In genomic region chr11:40139507-40139906, GRCh38 we compare ENCODE assay signal across 26 cellular contexts.
"Had no signal": no experiment of that assay in that cellular context is flagged by ENCODE, and none has a peak within 500 bp of the region (broad histone marks: within the 10 kb centered on the region; RNA-seq: fewer than 3 reads in every experiment).

No MANE protein-coding gene starts in this region.

- ATAC-seq: left colon; mucosa of descending colon; naive thymus-derived CD4-positive, alpha-beta T cell; natural killer cell treated with Interleukin-12 subunit alpha and Interleukin-12 subunit beta and Interleukin-15 and Interleukin-18, amount 100 ng/mL, for 72 hours; pancreas; right cardiac atrium; stimulated activated memory B cell treated with anti-CD40 and anti-IgM and Interleukin-4, amounts not matched to agents 10 μg/mL and 1 μg/mL and 100 μg/mL, for 72 hours; stimulated activated naive CD8-positive, alpha-beta T cell treated with anti-CD3 and anti-CD28 coated beads, Interleukin-15, amount 100 ng/mL, for 72 hours had no signal

- DNase-seq: hypothalamus; immature natural killer cell; kidney; left colon; left ventricle myocardium inferior; midbrain; mucosa of descending colon; naive thymus-derived CD4-positive, alpha-beta T cell; nucleus accumbens; pancreas; posterior cingulate gyrus; retina; right cardiac atrium; stimulated activated CD4-positive, alpha-beta T cell treated with anti-CD3 and anti-CD28 coated beads, Interleukin-1b, Interleukin-23, amount 100 ng/mL, for 48 hours; stimulated activated CD4-positive, alpha-beta T cell treated with anti-CD3 and anti-CD28 coated beads, Interleukin-2, amount 100 ng/mL, for 48 hours; stimulated activated CD4-positive, alpha-beta T cell treated with anti-CD3 and anti-CD28 coated beads, Interleukin-4, amount 100 ng/mL, for 4 hours; stimulated activated CD8-positive, alpha-beta memory T cell treated with anti-CD3 and anti-CD28 coated beads, Interleukin-4, amount 100 ng/mL, for 48 hours; stimulated activated naive CD4-positive, alpha-beta T cell treated with Interleukin-2 at 50 U/mL for 16 hours; stimulated activated naive CD8-positive, alpha-beta T cell treated with anti-CD3 and anti-CD28 coated beads, Interleukin-15, amount 100 ng/mL, for 72 hours; substantia nigra; testis; thyroid gland; transverse colon; upper lobe of left lung had no signal
